In the genomic region with DNA sequence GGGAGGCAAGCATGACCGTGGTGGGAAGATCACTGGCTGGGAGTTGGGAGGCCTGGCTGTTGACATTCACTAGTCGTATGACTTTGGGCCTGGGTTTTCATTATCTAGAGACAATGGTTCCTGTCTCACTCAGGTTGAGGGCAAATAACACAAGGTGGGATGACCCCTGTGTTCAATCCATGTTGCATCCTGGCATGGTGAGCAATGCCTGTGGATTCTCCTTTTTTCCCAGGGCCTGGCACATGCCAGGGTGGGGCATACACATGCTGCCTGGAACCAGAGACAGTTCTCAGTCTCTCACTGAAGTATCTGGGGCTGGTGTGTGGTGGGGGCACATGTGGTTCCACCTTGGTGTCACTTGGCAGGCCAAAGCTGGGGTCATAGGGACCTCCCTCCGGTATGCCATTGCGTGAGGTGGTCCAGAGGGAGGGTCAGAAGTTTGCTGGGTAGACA, we compare ENCODE assay signal across 8 cellular contexts. TPM values are rescaled to one million over a fixed set of nuclear protein-coding genes. Genes with fewer than 3 reads are reported as not detected.
DNase-seq lines count a peak whose midpoint lies in the region; ATAC-seq and TF ChIP-seq lines count a peak whose summit lies in the region.

No MANE protein-coding gene starts in this region.

- peak overlapping the region; percentile 73 for H3K27ac ChIP-seq in CD4-positive, alpha-beta T cell (ENCODE audit: low read depth, low read length)
- peak overlapping the region; percentile 91 for H3K27ac ChIP-seq in SK-N-MC
- peak overlapping the region; percentile 91 to 99 (median 99) for H3K27ac ChIP-seq in esophagus muscularis mucosa (replicated peaks in 1 of 4)

- H3K9me3 ChIP-seq in CD4-positive, alpha-beta T cell (ENCODE audit: control insufficient read depth, low read length), result no peaks in the 10 kb centered on the region
- no peaks in the 10 kb centered on the region for H3K9me3 ChIP-seq in SK-N-MC (ENCODE audit: low read depth, low read length)
- no peaks in the 10 kb centered on the region for H3K9me3 ChIP-seq in esophagus muscularis mucosa

- 24% methylated on average over 2 of the region's 4 CpGs for WGBS in esophagus muscularis mucosa

- no peaks in the 10 kb centered on the region for H3K27me3 ChIP-seq in CD4-positive, alpha-beta T cell (ENCODE audit: control insufficient read depth, insufficient read depth, low read length)
- no peaks in the 10 kb centered on the region for H3K27me3 ChIP-seq in esophagus muscularis mucosa

- H3K9ac ChIP-seq in SK-N-MC (ENCODE audit: insufficient read length), result peak overlapping the region; percentile 45

- no peak for TF ChIP-seq CTCF in CD4-positive, alpha-beta T cell (IDR thresholded peaks at IDR 0.05)
- TF ChIP-seq CTCF in esophagus muscularis mucosa (IDR thresholded peaks at IDR 0.05), result no peak

- POLR2A ChIA-PET in CD4-positive, alpha-beta T cell (lab: Charles Lee), result interaction anchor here (0.7 to 2.7 kb wide), 5 partner anchors 28 to 55 kb away, joined by 3 to 16 read pairs (median 4); a partner anchor contains a TSS

- H3K36me3 Mint-ChIP-seq in CD4-positive, alpha-beta T cell (ENCODE audit: low read depth), result peaks cover 12% of the 10 kb centered on the region

- CTCF ChIA-PET in CD4-positive, alpha-beta T cell (lab: Charles Lee), result interaction anchor here (1.5 to 2.7 kb wide), 2 partner anchors 45 to 151 kb away, joined by 4 to 14 read pairs; a partner anchor contains a TSS

- no peak for ATAC-seq in CD4-positive, alpha-beta T cell (ENCODE audit: poor library complexity)
- ATAC-seq in GM18867 (IDR thresholded peaks at IDR 0.05; ENCODE audit: unreplicated experiment), result no peak

- peak overlapping the region; percentile 89 for H3K4me3 Mint-ChIP-seq in CD4-positive, alpha-beta T cell

- H3K4me1 ChIP-seq in esophagus muscularis mucosa, result peaks cover 85 to 98% (median 97%) of the 10 kb centered on the region in 4 donors

- no peak for TF ChIP-seq EP300 in esophagus muscularis mucosa (IDR thresholded peaks at IDR 0.05)

- no peak for TF ChIP-seq POLR2A in esophagus muscularis mucosa (IDR thresholded peaks at IDR 0.05; ENCODE audit: low read depth)

- H3K9me3 Mint-ChIP-seq in CD4-positive, alpha-beta T cell, result no peaks in the 10 kb centered on the region

- H3K36me3 ChIP-seq in SK-N-MC (ENCODE audit: insufficient read depth, low read length), result no peaks in the 10 kb centered on the region
- H3K36me3 ChIP-seq in esophagus muscularis mucosa, result no peaks in the 10 kb centered on the region

- H3K27ac Mint-ChIP-seq in CD4-positive, alpha-beta T cell, result peak overlapping the region; percentile 96

- DNase-seq in CD4-positive, alpha-beta T cell, result no peak
- no peak for DNase-seq in SK-N-MC (ENCODE audit: low read depth, low spot score)
- no peak for DNase-seq in esophagus muscularis mucosa (ENCODE audit: extremely low spot score)
- peak; percentile 46 for DNase-seq in pons (ENCODE audit: low spot score)
- no peak for DNase-seq in foreskin melanocyte
- DNase-seq in midbrain (lab: John Stamatoyannopoulos, UW), result no peak
- DNase-seq in SKM-1 (lab: John Stamatoyannopoulos, UW; ENCODE audit: unreplicated experiment), result no peak

- intact Hi-C loops in CD4-positive, alpha-beta T cell (cut with DNase I, micrococcal nuclease), result no loop called here
- intact Hi-C loops in esophagus muscularis mucosa (cut with DNase I), result loop anchor here (5.0 kb wide), 1 partner anchor 39 kb away; no protein-coding TSS in a partner anchor

- H3K27me3 Mint-ChIP-seq in CD4-positive, alpha-beta T cell, result no peaks in the 10 kb centered on the region

- peak overlapping the region; percentile 75 for H3K4me3 ChIP-seq in SK-N-MC
- H3K4me3 ChIP-seq in esophagus muscularis mucosa, result peak overlapping the region; percentile 39 to 50 (median 46)

- H3K4me1 Mint-ChIP-seq in CD4-positive, alpha-beta T cell (ENCODE audit: low read depth), result peaks cover 85% of the 10 kb centered on the region

RNA-seq across cellular contexts. Expression of a gene that starts 5.4 kb away (rescaled TPM):
- total RNA-seq in CD4-positive, alpha-beta T cell, result 10 to 100 TPM; 35.2 to 36.4 TPM
- total RNA-seq in esophagus muscularis mucosa, result 100 to 1,000 TPM in 2 of 4 donors, 10 to 100 TPM in 2; 69.7 to 112 (median 85.2) TPM

RNA-seq across cellular contexts. Expression of a gene that starts 13.9 kb away (rescaled TPM):
- total RNA-seq in CD4-positive, alpha-beta T cell, result 10 to 100 TPM; 82.9 to 85.3 TPM
- 10 to 100 TPM; 33.6 to 43.6 (median 37.4) TPM for total RNA-seq in esophagus muscularis mucosa

RNA-seq across cellular contexts. Expression of a gene that starts 32.2 kb away (rescaled TPM):
- 10 to 100 TPM; 29.6 to 34.1 TPM for total RNA-seq in CD4-positive, alpha-beta T cell
- 10 to 100 TPM in 3 of 4 donors, 1 to 10 TPM in 1; 6.1 to 24.2 (median 14.5) TPM for total RNA-seq in esophagus muscularis mucosa

RNA-seq across cellular contexts. Expression of a gene that starts 52.9 kb away (rescaled TPM):
- total RNA-seq in CD4-positive, alpha-beta T cell, result not detected
- total RNA-seq in esophagus muscularis mucosa, result 10 to 100 TPM in 1 of 4 donors, under 1 TPM in 3; 0.32 to 19.4 (median 0.58) TPM

RNA-seq across cellular contexts. Expression of a gene that starts 53.6 kb away (rescaled TPM):
- total RNA-seq in CD4-positive, alpha-beta T cell, result 10 to 100 TPM; 77.0 to 79.2 TPM
- 10 to 100 TPM; 64.1 to 86.8 (median 72.2) TPM for total RNA-seq in esophagus muscularis mucosa
